In the genomic region with DNA sequence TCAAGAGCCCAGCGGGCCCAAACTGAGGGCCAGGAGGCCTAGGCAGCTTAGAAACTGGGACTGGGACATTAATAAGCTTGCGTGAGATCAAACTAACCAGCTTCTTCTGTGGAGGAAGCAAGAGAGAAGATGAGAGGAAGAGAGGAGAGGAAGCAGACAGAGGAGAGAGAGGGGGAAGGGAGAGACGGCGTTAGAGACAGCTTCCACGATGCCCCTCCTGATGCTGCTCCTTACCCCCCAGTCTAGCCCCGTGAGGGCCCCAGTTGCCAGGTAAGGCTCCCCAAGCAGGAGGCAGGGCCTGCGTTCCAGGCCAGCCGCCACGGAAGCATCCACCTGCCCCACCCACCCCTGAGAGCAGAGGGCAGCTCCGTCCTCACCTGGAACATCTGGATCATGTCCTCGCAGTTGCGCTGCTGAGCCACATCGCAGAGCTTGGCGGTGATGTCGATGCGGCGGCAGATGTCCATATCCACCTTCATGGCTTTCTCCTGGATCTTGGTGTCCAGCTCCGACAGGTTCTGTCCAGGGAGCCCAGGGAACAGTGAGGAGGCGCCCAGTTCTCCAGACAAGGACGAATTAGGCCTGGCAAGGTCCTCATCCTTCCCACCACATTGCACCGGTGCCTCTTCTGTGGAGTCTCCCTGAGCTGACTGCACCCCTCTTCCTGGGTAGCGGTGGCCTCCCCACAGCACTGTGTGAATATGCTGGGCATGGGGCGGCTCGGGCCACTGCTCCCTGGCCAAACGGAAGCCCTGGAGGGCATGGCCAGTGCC, we compare ENCODE assay signal across 12 cellular contexts. TPM values are rescaled to one million over a fixed set of nuclear protein-coding genes. Genes with fewer than 3 reads are reported as not detected.
DNase-seq lines count a peak whose midpoint lies in the region; ATAC-seq lines count a peak whose summit lies in the region.
"Had no signal": no experiment of that assay in that cellular context is flagged by ENCODE, and none has a peak within 500 bp of the region (broad histone marks: within the 10 kb centered on the region; RNA-seq: fewer than 3 reads in every experiment).

No MANE protein-coding gene starts in this region.

- peaks cover 34 to 51% (median 43%) of the 10 kb centered on the region in 7 donors for H3K4me1 Mint-ChIP-seq in naive thymus-derived CD4-positive, alpha-beta T cell

- intact Hi-C loops in naive thymus-derived CD4-positive, alpha-beta T cell (cut with micrococcal nuclease) = no loop called here

- peaks cover 70% of the 10 kb centered on the region for H3K4me1 ChIP-seq in BLaER1
- H3K4me1 ChIP-seq in naive thymus-derived CD4-positive, alpha-beta T cell (ENCODE audit: control insufficient read depth in 2 of 2, insufficient read depth in 2 of 2, low read length in 2 of 2) = peaks cover 13 to 17% of the 10 kb centered on the region in 2 donors

- peak overlapping the region; percentile 5; the same call in 1 of the 2 replicates for H3K4me3 ChIP-seq in BLaER1
- no peak overlapping the region for H3K4me3 ChIP-seq in naive thymus-derived CD4-positive, alpha-beta T cell (ENCODE audit: low read length)

- H3K27me3 Mint-ChIP-seq in naive thymus-derived CD4-positive, alpha-beta T cell = no peaks in the 10 kb centered on the region
- H3K27me3 Mint-ChIP-seq: CD4-positive, CD25-positive, alpha-beta regulatory T cell had no signal

- H3K9ac ChIP-seq in BLaER1 = peak overlapping the region; percentile 69
- H3K9ac ChIP-seq: KMS-11 had no signal

- peak overlapping the region; percentile 88 for H3K4me2 ChIP-seq in BLaER1
- H3K4me2 ChIP-seq: KMS-11 had no signal

- no peaks in the 10 kb centered on the region for H3K9me3 ChIP-seq in BLaER1
- no peaks in the 10 kb centered on the region for H3K9me3 ChIP-seq in naive thymus-derived CD4-positive, alpha-beta T cell (ENCODE audit: control insufficient read depth in 2 of 3, low read length in 3 of 3)

- POLR2A ChIA-PET in naive thymus-derived CD4-positive, alpha-beta T cell (lab: Charles Lee) = interaction anchor here (0.6 to 2.0 kb wide), 4 partner anchors 10 to 198 kb away, joined by 3 to 7 read pairs (median 4); no protein-coding TSS in a partner anchor

- H3K27me3 ChIP-seq in BLaER1 = no peaks in the 10 kb centered on the region
- H3K27me3 ChIP-seq in naive thymus-derived CD4-positive, alpha-beta T cell (ENCODE audit: control insufficient read depth in 2 of 2, insufficient read depth in 2 of 2, low read length in 2 of 2) = no peaks in the 10 kb centered on the region

- H3K27ac ChIP-seq in BLaER1 = peak overlapping the region; percentile 68
- peak overlapping the region; percentile 96 for H3K27ac ChIP-seq in angular gyrus (ENCODE audit: low read depth, low read length)
- H3K27ac ChIP-seq in naive thymus-derived CD4-positive, alpha-beta T cell (ENCODE audit: low read depth, low read length) = no peak overlapping the region
- H3K27ac ChIP-seq: KMS-11 had no signal

- no peak for DNase-seq in naive thymus-derived CD4-positive, alpha-beta T cell
- DNase-seq in CD1c-positive myeloid dendritic cell (ENCODE audit: extremely low spot score) (no peak), HCEC 1CT (no peak), NCI-H2029 treated with DMSO at 0.1 percent for 48 hours (lab: John Stamatoyannopoulos, UW) (no peak)
- DNase-seq: activated T-cell treated with anti-CD3 and anti-CD28 coated beads, Interleukin-2, amount 50 U/mL, for 72 hours; CD4-positive, CD25-positive, alpha-beta regulatory T cell; effector CD8-positive, alpha-beta T cell; NCI-H510A treated with DMSO at 0.1 percent for 48 hours; retina had no signal

- CTCF ChIA-PET in naive thymus-derived CD4-positive, alpha-beta T cell (lab: Charles Lee) = interaction anchor here (0.6 to 1.6 kb wide), 4 partner anchors 12 to 215 kb away, joined by 3 to 4 read pairs (median 4); no protein-coding TSS in a partner anchor

- H3K27ac Mint-ChIP-seq in naive thymus-derived CD4-positive, alpha-beta T cell = peak overlapping the region in 5 of 9 donors; percentile 11 to 72 (median 33)

- ATAC-seq in naive thymus-derived CD4-positive, alpha-beta T cell = no peak
- ATAC-seq: activated T-cell treated with anti-CD3 and anti-CD28 coated beads, Interleukin-2, amount 50 U/mL, for 72 hours had no signal

- H3K4me3 Mint-ChIP-seq in naive thymus-derived CD4-positive, alpha-beta T cell = peak overlapping the region in 4 of 10 donors; percentile 22 to 34 (median 32)
- H3K4me3 Mint-ChIP-seq: activated T-cell treated with anti-CD3 and anti-CD28 coated beads, Interleukin-2, amount 50 U/mL, for 72 hours had no signal

- peaks cover 64% of the 10 kb centered on the region for H4K20me1 ChIP-seq in BLaER1

- H3K36me3 Mint-ChIP-seq in naive thymus-derived CD4-positive, alpha-beta T cell = peaks cover 8 to 29% (median 11%) of the 10 kb centered on the region in 5 donors

- H3K9me3 Mint-ChIP-seq in naive thymus-derived CD4-positive, alpha-beta T cell = no peaks in the 10 kb centered on the region
- H3K9me3 Mint-ChIP-seq: activated T-cell treated with anti-CD3 and anti-CD28 coated beads, Interleukin-2, amount 50 U/mL, for 72 hours; CD4-positive, CD25-positive, alpha-beta regulatory T cell had no signal

- peaks cover 72% of the 10 kb centered on the region for H3K36me3 ChIP-seq in BLaER1
- H3K36me3 ChIP-seq in naive thymus-derived CD4-positive, alpha-beta T cell (ENCODE audit: control insufficient read depth in 2 of 3, insufficient read depth in 3 of 3, low read length in 3 of 3) = peaks cover 11 to 69% (median 12%) of the 10 kb centered on the region in 3 experiments

RNA-seq across cellular contexts. Expression of gene IFFO1, which starts 6.3 kb away (rescaled TPM):
- total RNA-seq in naive thymus-derived CD4-positive, alpha-beta T cell = 10 to 100 TPM; 28.2 to 55.9 (median 45.9) TPM
- polyA plus RNA-seq in naive thymus-derived CD4-positive, alpha-beta T cell = 10 to 100 TPM in 1 of 2 donors, 1 to 10 TPM in 1; 5.4 to 11.4 TPM

RNA-seq across cellular contexts. Expression of gene GAPDH, which starts 15.2 kb away (rescaled TPM):
- 1,000 to 10,000 TPM in 1 of 5 experiments, 100 to 1,000 TPM in 4; 330 to 4,503 (median 379) TPM for total RNA-seq in naive thymus-derived CD4-positive, alpha-beta T cell
- 1,000 to 10,000 TPM; 1,202 to 1,413 TPM for polyA plus RNA-seq in naive thymus-derived CD4-positive, alpha-beta T cell

RNA-seq across cellular contexts. Expression of gene NOP2, which starts 18.5 kb away (rescaled TPM):
- total RNA-seq in naive thymus-derived CD4-positive, alpha-beta T cell = 100 to 1,000 TPM in 1 of 5 experiments, 10 to 100 TPM in 4; 74.4 to 102 (median 87.6) TPM
- 10 to 100 TPM; 24.2 to 53.7 TPM for polyA plus RNA-seq in naive thymus-derived CD4-positive, alpha-beta T cell

RNA-seq across cellular contexts. Expression of gene NCAPD2, which starts 55.7 kb away (rescaled TPM):
- 100 to 1,000 TPM in 1 of 5 experiments, 10 to 100 TPM in 4; 30.3 to 121 (median 38.4) TPM for total RNA-seq in naive thymus-derived CD4-positive, alpha-beta T cell
- 10 to 100 TPM; 24.4 to 46.7 TPM for polyA plus RNA-seq in naive thymus-derived CD4-positive, alpha-beta T cell

RNA-seq across cellular contexts. Expression of gene MRPL51, which starts 56.5 kb away (rescaled TPM):
- total RNA-seq in naive thymus-derived CD4-positive, alpha-beta T cell = 100 to 1,000 TPM in 1 of 5 experiments, 10 to 100 TPM in 4; 22.5 to 208 (median 80.9) TPM
- 100 to 1,000 TPM; 204 to 220 TPM for polyA plus RNA-seq in naive thymus-derived CD4-positive, alpha-beta T cell
